ENCODE assay signal across 12 cellular contexts in the genomic region with DNA sequence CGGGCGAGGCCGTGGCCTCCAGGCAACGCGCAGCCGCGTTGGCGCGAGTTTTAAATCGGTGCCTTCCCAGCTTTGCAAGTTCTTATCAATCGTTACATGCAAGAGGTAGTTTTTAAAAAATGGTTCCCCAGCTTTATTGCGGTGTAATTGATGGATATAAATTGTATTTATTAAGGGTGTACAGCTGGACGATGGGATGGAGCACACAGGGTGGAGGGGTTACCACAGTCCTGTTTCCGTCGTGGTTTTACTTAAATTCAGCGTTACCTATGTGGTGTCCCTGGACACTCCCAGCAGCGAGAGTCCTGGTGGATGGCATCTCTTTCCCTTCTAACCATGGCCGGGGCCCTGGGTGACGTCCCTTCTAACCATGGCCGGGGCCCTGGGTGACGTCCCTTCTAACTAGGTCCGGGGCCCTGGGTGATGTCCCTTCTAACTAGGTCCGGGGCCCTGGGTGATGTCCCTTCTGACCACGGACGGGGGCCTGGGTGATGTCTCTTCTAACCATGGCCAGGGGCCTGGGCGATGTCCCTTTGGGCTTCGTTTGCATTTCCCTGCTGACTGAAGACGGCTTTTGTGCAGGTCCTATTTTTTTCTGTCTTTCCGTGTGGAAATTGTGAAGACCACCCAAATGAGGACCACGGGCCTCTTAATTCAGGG.
DNase-seq lines count a peak whose midpoint lies in the region; ATAC-seq, FAIRE-seq and TF ChIP-seq lines count a peak whose summit lies in the region.
"Had no signal": no experiment of that assay in that cellular context is flagged by ENCODE, and none has a peak within 500 bp of the region (broad histone marks: within the 10 kb centered on the region; RNA-seq: fewer than 3 reads in every experiment).

No MANE protein-coding gene starts in this region.

- no peak for TF ChIP-seq CTCF in glutamatergic neuron (IDR thresholded peaks at IDR 0.05; ENCODE audit: partially characterized antibody, unreplicated experiment)
- no peak for TF ChIP-seq CTCF in pancreas (IDR thresholded peaks at IDR 0.05)

- H3K4me1 Mint-ChIP-seq in stimulated activated naive CD8-positive, alpha-beta T cell treated with anti-CD3 and anti-CD28 coated beads, Interleukin-15, amount 100 ng/mL, for 72 hours = peaks cover 4% of the 10 kb centered on the region
- H3K4me1 Mint-ChIP-seq in glutamatergic neuron (ENCODE audit: low read depth, unreplicated experiment) = no peaks in the 10 kb centered on the region
- H3K4me1 Mint-ChIP-seq: activated CD4-positive, alpha-beta T cell treated with anti-CD3 and anti-CD28 coated beads, Interleukin-2, amount 10 ng/mL, durations not matched to agents 24 days and 14 days had no signal

- H3K4me3 ChIP-seq in pancreas = peak overlapping the region in 3 of 4 donors; percentile 13 to 36 (median 20)

- peak overlapping the region; percentile 18 to 22 for H3K4me3 Mint-ChIP-seq in stimulated activated naive CD8-positive, alpha-beta T cell treated with anti-CD3 and anti-CD28 coated beads, Interleukin-15, amount 100 ng/mL, for 72 hours
- H3K4me3 Mint-ChIP-seq in glutamatergic neuron (ENCODE audit: unreplicated experiment) = peak overlapping the region; percentile 34
- H3K4me3 Mint-ChIP-seq: activated CD4-positive, alpha-beta T cell treated with anti-CD3 and anti-CD28 coated beads, Interleukin-2, amount 10 ng/mL, durations not matched to agents 24 days and 14 days had no signal

- no peaks in the 10 kb centered on the region for H3K9me3 Mint-ChIP-seq in stimulated activated naive CD8-positive, alpha-beta T cell treated with anti-CD3 and anti-CD28 coated beads, Interleukin-15, amount 100 ng/mL, for 72 hours
- peaks cover 4% of the 10 kb centered on the region for H3K9me3 Mint-ChIP-seq in glutamatergic neuron (ENCODE audit: unreplicated experiment)
- H3K9me3 Mint-ChIP-seq: activated CD4-positive, alpha-beta T cell treated with anti-CD3 and anti-CD28 coated beads, Interleukin-2, amount 10 ng/mL, durations not matched to agents 24 days and 14 days; activated T-helper 2 cell treated with anti-CD3 and anti-CD28 coated beads, Interferon-gamma antibody, Interleukin-2, Interleukin-4, amounts not matched to agents 10 μg/mL and 5 μg/mL and 100 μg/mL, durations not matched to agents 14 hours and 24 hours and 36 hours had no signal

- no peaks in the 10 kb centered on the region for H3K36me3 ChIP-seq in pancreas
- H3K36me3 ChIP-seq: thyroid gland had no signal

- no peak for DNase-seq in stimulated activated naive CD8-positive, alpha-beta T cell treated with anti-CD3 and anti-CD28 coated beads, Interleukin-15, amount 100 ng/mL, for 72 hours
- DNase-seq in stimulated activated naive CD8-positive, alpha-beta T cell treated with anti-CD3 and anti-CD28 coated beads, Interleukin-15, Interleukin-2, amounts not matched to agents 100 U/mL and 50 U/mL, for 24 hours = no peak
- DNase-seq in glutamatergic neuron = no peak
- DNase-seq in pancreas = no peak
- DNase-seq in NCI-H510A (lab: John Stamatoyannopoulos, UW) = no peak
- DNase-seq in kidney tubule cell (ENCODE audit: low spot score) = no peak
- DNase-seq: activated CD4-positive, alpha-beta T cell treated with anti-CD3 and anti-CD28 coated beads, Interleukin-2, amount 10 ng/mL, durations not matched to agents 24 days and 14 days; NCI-H2107 had no signal

- peaks cover 5% of the 10 kb centered on the region for H3K36me3 Mint-ChIP-seq in glutamatergic neuron (ENCODE audit: unreplicated experiment)

- H3K27ac ChIP-seq in pancreas = no peak overlapping the region
- H3K27ac ChIP-seq: thyroid gland had no signal

- intact Hi-C loops in pancreas (cut with DNase I) = no loop called here

- peak overlapping the region in 1 of 2 donors; percentile 67 for H3K27ac Mint-ChIP-seq in stimulated activated naive CD8-positive, alpha-beta T cell treated with anti-CD3 and anti-CD28 coated beads, Interleukin-15, amount 100 ng/mL, for 72 hours
- no peak overlapping the region for H3K27ac Mint-ChIP-seq in glutamatergic neuron (ENCODE audit: unreplicated experiment)
- H3K27ac Mint-ChIP-seq: activated CD4-positive, alpha-beta T cell treated with anti-CD3 and anti-CD28 coated beads, Interleukin-2, amount 10 ng/mL, durations not matched to agents 24 days and 14 days; activated T-helper 2 cell treated with anti-CD3 and anti-CD28 coated beads, Interferon-gamma antibody, Interleukin-2, Interleukin-4, amounts not matched to agents 10 μg/mL and 5 μg/mL and 100 μg/mL, durations not matched to agents 14 hours and 24 hours and 36 hours had no signal

- H3K9me3 ChIP-seq in pancreas = no peaks in the 10 kb centered on the region
- H3K9me3 ChIP-seq: thyroid gland had no signal

- ATAC-seq in stimulated activated naive CD8-positive, alpha-beta T cell treated with anti-CD3 and anti-CD28 coated beads, Interleukin-15, amount 100 ng/mL, for 72 hours = no peak
- ATAC-seq in stimulated activated naive CD8-positive, alpha-beta T cell treated with anti-CD3 and anti-CD28 coated beads, Interleukin-15, Interleukin-2, amounts not matched to agents 100 U/mL and 50 U/mL, for 24 hours = no peak
- ATAC-seq in pancreas (no peak), HG02884 (IDR thresholded peaks at IDR 0.05; ENCODE audit: unreplicated experiment) (no peak), GM18858 (IDR thresholded peaks at IDR 0.05; ENCODE audit: unreplicated experiment) (no peak)

- no peak for FAIRE-seq in pancreas (lab: Jason Lieb, UNC)

- H3K4me1 ChIP-seq in pancreas = peaks cover 0 to 2% (median 0%) of the 10 kb centered on the region in 3 donors

- H3K27me3 ChIP-seq in pancreas = no peaks in the 10 kb centered on the region
- H3K27me3 ChIP-seq: thyroid gland had no signal

- peaks cover 68% of the 10 kb centered on the region for H3K27me3 Mint-ChIP-seq in stimulated activated naive CD8-positive, alpha-beta T cell treated with anti-CD3 and anti-CD28 coated beads, Interleukin-15, amount 100 ng/mL, for 72 hours
- H3K27me3 Mint-ChIP-seq in glutamatergic neuron (ENCODE audit: unreplicated experiment) = peaks cover 17% of the 10 kb centered on the region

- WGBS in pancreas, 2 donors = 38 to 45% methylated on average over 30 of the region's 30 CpGs
